ENCODE assay signal across 1 cellular context in the genomic region with DNA sequence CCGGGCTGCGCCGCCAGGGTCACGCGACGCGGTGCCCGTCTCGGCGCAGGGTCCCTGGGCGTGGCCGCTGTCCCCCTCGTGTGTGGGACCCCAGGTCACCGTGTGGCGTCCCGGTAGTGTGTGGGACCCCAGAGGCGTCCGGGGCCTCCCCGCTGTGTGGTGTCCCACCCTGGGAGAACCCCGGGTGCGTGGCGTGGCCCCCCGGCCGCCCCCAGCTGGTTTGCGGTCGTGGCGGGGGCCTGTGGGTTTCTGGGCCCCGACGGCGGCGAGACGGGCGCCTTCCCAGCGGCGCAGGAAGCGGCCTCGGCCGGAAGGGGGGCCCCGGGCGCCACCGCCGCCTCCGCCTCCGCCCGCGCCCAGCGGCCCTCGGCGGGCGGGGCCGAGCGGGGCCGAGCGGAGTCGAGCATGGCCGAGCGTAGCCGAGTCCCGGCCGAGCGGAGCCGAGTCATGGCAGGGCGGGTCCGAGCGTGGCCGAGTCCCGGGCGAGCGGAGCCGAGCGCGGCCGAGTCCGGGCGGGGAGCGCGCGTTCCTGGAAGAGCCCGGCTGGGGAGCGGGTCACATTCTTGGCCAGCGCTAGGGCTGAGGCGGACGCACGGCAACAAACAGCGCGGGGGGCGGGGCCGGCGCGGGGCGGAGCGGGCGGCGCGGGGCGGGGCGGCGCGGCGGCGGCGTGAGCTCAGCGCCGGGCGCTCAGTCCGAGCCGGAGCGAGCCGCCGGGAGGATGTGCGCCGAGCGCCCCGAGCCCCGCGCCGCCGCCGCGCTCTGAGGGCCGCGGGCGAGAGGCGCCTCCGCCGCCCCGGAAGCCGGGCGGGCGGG.
TF ChIP-seq lines count a peak whose summit lies in the region.

No MANE protein-coding gene starts in this region.

TF ChIP-seq in K562, 482 proteins besides CTCF, POLR2A, EP300 and RAD21 (continued from another document and continues in another):
- TF ChIP-seq, protein P1, sequence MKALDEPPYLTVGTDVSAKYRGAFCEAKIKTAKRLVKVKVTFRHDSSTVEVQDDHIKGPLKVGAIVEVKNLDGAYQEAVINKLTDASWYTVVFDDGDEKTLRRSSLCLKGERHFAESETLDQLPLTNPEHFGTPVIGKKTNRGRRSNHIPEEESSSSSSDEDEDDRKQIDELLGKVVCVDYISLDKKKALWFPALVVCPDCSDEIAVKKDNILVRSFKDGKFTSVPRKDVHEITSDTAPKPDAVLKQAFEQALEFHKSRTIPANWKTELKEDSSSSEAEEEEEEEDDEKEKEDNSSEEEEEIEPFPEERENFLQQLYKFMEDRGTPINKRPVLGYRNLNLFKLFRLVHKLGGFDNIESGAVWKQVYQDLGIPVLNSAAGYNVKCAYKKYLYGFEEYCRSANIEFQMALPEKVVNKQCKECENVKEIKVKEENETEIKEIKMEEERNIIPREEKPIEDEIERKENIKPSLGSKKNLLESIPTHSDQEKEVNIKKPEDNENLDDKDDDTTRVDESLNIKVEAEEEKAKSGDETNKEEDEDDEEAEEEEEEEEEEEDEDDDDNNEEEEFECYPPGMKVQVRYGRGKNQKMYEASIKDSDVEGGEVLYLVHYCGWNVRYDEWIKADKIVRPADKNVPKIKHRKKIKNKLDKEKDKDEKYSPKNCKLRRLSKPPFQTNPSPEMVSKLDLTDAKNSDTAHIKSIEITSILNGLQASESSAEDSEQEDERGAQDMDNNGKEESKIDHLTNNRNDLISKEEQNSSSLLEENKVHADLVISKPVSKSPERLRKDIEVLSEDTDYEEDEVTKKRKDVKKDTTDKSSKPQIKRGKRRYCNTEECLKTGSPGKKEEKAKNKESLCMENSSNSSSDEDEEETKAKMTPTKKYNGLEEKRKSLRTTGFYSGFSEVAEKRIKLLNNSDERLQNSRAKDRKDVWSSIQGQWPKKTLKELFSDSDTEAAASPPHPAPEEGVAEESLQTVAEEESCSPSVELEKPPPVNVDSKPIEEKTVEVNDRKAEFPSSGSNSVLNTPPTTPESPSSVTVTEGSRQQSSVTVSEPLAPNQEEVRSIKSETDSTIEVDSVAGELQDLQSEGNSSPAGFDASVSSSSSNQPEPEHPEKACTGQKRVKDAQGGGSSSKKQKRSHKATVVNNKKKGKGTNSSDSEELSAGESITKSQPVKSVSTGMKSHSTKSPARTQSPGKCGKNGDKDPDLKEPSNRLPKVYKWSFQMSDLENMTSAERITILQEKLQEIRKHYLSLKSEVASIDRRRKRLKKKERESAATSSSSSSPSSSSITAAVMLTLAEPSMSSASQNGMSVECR (CRISPR knock-in tag; IDR thresholded peaks at IDR 0.05) = peak; percentile 34; the same call in 1 of the 2 replicates
- TF ChIP-seq BMI1 (IDR thresholded peaks at IDR 0.05; ENCODE audit: low read length) (no peak), PCBP2 (IDR thresholded peaks at IDR 0.05; ENCODE audit: low read depth, low read length, poor library complexity, severe bottlenecking) (no peak), PHF8 (IDR thresholded peaks at IDR 0.05; ENCODE audit: borderline replicate concordance, low read length) (peak; percentile 90), EP400 (IDR thresholded peaks at IDR 0.05) (no peak; the same call in 1 of the 2 replicates), SRSF1 (IDR thresholded peaks at IDR 0.05; ENCODE audit: low read depth, low read length) (no peak), RAD51 (IDR thresholded peaks at IDR 0.05; ENCODE audit: borderline replicate concordance, low read depth) (no peak), MXI1 (IDR thresholded peaks at IDR 0.05; ENCODE audit: low read depth, low read length) (no peak), NFE2L1 (tag; IDR thresholded peaks at IDR 0.05; ENCODE audit: borderline replicate concordance, low read depth) (no peak), RBBP5 (IDR thresholded peaks at IDR 0.05; ENCODE audit: borderline replicate concordance, insufficient read depth, low read length, poor library complexity, severe bottlenecking) (peak; percentile 53), TEAD2 (tag; IDR thresholded peaks at IDR 0.05) (no peak), LEF1 (IDR thresholded peaks at IDR 0.05) (no peak), SRSF3 (IDR thresholded peaks at IDR 0.05; ENCODE audit: insufficient read depth, low read length) (no peak), ZNF431 (CRISPR knock-in tag; IDR thresholded peaks at IDR 0.05) (no peak), SMAD2 (IDR thresholded peaks at IDR 0.05; ENCODE audit: low read depth, low read length) (no peak), POLR2H (tag; IDR thresholded peaks at IDR 0.05; ENCODE audit: low read depth) (no peak), MCM5 (IDR thresholded peaks at IDR 0.05; ENCODE audit: low read depth) (no peak), ZNF696 (CRISPR knock-in tag; conservative IDR thresholded peaks at IDR 0.05) (no peak), MAFF (IDR thresholded peaks at IDR 0.05; ENCODE audit: low read length) (no peak), TAL1 (IDR thresholded peaks at IDR 0.05) (no peak), ZNF212 (CRISPR knock-in tag; IDR thresholded peaks at IDR 0.05) (no peak), RBM22 (IDR thresholded peaks at IDR 0.05; ENCODE audit: low read depth, low read length, poor library complexity, severe bottlenecking) (no peak), ESRRB (CRISPR knock-in tag; IDR thresholded peaks at IDR 0.05; ENCODE audit: borderline replicate concordance) (no peak), CXXC5 (CRISPR knock-in tag; IDR thresholded peaks at IDR 0.05) (peak; percentile 93), RCOR1 (IDR thresholded peaks at IDR 0.05; ENCODE audit: borderline replicate concordance in 1 of 2, low read depth in 2 of 2, low read length in 2 of 2) (0 out of 4 replicates have a peak, but pooled peaks of 1 of the 2 experiments have one; percentile 6), POU5F1 (IDR thresholded peaks at IDR 0.05; ENCODE audit: borderline replicate concordance, low read depth, low read length, partially characterized antibody) (no peak), BCOR (IDR thresholded peaks at IDR 0.05) (no peak)
- TF ChIP-seq, protein P2, sequence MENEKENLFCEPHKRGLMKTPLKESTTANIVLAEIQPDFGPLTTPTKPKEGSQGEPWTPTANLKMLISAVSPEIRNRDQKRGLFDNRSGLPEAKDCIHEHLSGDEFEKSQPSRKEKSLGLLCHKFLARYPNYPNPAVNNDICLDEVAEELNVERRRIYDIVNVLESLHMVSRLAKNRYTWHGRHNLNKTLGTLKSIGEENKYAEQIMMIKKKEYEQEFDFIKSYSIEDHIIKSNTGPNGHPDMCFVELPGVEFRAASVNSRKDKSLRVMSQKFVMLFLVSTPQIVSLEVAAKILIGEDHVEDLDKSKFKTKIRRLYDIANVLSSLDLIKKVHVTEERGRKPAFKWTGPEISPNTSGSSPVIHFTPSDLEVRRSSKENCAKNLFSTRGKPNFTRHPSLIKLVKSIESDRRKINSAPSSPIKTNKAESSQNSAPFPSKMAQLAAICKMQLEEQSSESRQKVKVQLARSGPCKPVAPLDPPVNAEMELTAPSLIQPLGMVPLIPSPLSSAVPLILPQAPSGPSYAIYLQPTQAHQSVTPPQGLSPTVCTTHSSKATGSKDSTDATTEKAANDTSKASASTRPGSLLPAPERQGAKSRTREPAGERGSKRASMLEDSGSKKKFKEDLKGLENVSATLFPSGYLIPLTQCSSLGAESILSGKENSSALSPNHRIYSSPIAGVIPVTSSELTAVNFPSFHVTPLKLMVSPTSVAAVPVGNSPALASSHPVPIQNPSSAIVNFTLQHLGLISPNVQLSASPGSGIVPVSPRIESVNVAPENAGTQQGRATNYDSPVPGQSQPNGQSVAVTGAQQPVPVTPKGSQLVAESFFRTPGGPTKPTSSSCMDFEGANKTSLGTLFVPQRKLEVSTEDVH (IDR thresholded peaks at IDR 0.05; ENCODE audit: low read depth, partially characterized antibody) = no peak
- TF ChIP-seq, protein P3, sequence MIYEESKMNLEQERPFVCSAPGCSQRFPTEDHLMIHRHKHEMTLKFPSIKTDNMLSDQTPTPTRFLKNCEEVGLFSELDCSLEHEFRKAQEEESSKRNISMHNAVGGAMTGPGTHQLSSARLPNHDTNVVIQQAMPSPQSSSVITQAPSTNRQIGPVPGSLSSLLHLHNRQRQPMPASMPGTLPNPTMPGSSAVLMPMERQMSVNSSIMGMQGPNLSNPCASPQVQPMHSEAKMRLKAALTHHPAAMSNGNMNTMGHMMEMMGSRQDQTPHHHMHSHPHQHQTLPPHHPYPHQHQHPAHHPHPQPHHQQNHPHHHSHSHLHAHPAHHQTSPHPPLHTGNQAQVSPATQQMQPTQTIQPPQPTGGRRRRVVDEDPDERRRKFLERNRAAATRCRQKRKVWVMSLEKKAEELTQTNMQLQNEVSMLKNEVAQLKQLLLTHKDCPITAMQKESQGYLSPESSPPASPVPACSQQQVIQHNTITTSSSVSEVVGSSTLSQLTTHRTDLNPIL (CRISPR knock-in tag; IDR thresholded peaks at IDR 0.05) = no peak
- TF ChIP-seq, protein P4, sequence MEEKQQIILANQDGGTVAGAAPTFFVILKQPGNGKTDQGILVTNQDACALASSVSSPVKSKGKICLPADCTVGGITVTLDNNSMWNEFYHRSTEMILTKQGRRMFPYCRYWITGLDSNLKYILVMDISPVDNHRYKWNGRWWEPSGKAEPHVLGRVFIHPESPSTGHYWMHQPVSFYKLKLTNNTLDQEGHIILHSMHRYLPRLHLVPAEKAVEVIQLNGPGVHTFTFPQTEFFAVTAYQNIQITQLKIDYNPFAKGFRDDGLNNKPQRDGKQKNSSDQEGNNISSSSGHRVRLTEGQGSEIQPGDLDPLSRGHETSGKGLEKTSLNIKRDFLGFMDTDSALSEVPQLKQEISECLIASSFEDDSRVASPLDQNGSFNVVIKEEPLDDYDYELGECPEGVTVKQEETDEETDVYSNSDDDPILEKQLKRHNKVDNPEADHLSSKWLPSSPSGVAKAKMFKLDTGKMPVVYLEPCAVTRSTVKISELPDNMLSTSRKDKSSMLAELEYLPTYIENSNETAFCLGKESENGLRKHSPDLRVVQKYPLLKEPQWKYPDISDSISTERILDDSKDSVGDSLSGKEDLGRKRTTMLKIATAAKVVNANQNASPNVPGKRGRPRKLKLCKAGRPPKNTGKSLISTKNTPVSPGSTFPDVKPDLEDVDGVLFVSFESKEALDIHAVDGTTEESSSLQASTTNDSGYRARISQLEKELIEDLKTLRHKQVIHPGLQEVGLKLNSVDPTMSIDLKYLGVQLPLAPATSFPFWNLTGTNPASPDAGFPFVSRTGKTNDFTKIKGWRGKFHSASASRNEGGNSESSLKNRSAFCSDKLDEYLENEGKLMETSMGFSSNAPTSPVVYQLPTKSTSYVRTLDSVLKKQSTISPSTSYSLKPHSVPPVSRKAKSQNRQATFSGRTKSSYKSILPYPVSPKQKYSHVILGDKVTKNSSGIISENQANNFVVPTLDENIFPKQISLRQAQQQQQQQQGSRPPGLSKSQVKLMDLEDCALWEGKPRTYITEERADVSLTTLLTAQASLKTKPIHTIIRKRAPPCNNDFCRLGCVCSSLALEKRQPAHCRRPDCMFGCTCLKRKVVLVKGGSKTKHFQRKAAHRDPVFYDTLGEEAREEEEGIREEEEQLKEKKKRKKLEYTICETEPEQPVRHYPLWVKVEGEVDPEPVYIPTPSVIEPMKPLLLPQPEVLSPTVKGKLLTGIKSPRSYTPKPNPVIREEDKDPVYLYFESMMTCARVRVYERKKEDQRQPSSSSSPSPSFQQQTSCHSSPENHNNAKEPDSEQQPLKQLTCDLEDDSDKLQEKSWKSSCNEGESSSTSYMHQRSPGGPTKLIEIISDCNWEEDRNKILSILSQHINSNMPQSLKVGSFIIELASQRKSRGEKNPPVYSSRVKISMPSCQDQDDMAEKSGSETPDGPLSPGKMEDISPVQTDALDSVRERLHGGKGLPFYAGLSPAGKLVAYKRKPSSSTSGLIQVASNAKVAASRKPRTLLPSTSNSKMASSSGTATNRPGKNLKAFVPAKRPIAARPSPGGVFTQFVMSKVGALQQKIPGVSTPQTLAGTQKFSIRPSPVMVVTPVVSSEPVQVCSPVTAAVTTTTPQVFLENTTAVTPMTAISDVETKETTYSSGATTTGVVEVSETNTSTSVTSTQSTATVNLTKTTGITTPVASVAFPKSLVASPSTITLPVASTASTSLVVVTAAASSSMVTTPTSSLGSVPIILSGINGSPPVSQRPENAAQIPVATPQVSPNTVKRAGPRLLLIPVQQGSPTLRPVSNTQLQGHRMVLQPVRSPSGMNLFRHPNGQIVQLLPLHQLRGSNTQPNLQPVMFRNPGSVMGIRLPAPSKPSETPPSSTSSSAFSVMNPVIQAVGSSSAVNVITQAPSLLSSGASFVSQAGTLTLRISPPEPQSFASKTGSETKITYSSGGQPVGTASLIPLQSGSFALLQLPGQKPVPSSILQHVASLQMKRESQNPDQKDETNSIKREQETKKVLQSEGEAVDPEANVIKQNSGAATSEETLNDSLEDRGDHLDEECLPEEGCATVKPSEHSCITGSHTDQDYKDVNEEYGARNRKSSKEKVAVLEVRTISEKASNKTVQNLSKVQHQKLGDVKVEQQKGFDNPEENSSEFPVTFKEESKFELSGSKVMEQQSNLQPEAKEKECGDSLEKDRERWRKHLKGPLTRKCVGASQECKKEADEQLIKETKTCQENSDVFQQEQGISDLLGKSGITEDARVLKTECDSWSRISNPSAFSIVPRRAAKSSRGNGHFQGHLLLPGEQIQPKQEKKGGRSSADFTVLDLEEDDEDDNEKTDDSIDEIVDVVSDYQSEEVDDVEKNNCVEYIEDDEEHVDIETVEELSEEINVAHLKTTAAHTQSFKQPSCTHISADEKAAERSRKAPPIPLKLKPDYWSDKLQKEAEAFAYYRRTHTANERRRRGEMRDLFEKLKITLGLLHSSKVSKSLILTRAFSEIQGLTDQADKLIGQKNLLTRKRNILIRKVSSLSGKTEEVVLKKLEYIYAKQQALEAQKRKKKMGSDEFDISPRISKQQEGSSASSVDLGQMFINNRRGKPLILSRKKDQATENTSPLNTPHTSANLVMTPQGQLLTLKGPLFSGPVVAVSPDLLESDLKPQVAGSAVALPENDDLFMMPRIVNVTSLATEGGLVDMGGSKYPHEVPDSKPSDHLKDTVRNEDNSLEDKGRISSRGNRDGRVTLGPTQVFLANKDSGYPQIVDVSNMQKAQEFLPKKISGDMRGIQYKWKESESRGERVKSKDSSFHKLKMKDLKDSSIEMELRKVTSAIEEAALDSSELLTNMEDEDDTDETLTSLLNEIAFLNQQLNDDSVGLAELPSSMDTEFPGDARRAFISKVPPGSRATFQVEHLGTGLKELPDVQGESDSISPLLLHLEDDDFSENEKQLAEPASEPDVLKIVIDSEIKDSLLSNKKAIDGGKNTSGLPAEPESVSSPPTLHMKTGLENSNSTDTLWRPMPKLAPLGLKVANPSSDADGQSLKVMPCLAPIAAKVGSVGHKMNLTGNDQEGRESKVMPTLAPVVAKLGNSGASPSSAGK (IDR thresholded peaks at IDR 0.05) = no peak
- TF ChIP-seq, protein P5, sequence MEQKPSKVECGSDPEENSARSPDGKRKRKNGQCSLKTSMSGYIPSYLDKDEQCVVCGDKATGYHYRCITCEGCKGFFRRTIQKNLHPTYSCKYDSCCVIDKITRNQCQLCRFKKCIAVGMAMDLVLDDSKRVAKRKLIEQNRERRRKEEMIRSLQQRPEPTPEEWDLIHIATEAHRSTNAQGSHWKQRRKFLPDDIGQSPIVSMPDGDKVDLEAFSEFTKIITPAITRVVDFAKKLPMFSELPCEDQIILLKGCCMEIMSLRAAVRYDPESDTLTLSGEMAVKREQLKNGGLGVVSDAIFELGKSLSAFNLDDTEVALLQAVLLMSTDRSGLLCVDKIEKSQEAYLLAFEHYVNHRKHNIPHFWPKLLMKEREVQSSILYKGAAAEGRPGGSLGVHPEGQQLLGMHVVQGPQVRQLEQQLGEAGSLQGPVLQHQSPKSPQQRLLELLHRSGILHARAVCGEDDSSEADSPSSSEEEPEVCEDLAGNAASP (IDR thresholded peaks at IDR 0.05) = no peak
